23 cellular contexts compared by ENCODE assay signal in the genomic region with DNA sequence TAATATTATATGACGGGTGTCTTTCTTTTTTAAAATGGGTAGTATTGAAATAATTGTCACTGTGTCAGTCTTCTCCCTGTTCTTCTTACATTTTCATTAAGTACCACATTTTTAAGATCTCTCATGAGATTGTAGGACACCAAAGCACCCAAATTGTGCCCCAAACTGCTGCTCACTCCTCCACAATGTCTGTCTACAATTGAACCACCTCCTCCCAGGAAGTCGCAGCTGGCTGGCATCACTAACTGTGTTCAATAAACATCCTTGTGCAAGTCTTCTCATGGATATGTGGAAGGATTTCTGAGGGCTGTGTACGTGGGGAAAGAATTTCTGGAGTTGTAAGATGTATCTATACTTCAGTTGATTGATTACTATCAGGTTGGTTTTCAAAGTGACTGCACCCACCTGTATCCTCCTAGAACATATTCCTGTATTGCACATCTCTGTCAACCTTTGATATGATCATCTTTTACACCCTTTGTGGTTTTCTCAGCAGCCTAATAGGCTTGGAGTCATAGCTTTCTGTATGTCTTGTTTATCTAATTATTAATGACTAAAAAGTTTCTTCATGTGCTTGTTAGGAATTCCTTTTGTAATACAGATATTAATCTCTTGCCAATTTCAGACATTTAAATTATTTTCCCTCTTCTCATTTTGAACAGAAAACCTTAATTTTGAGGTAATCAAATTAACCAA.
DNase-seq lines count a peak whose midpoint lies in the region; ATAC-seq and TF ChIP-seq lines count a peak whose summit lies in the region.
"Had no signal": no experiment of that assay in that cellular context is flagged by ENCODE, and none has a peak within 500 bp of the region (broad histone marks: within the 10 kb centered on the region; RNA-seq: fewer than 3 reads in every experiment).

No MANE protein-coding gene starts in this region.

- TF ChIP-seq CTCF in MCF 10A (IDR thresholded peaks at IDR 0.05; ENCODE audit: unreplicated experiment): no peak
- TF ChIP-seq CTCF in breast epithelium (IDR thresholded peaks at IDR 0.05): no peak
- TF ChIP-seq CTCF in epithelial cell of esophagus (IDR thresholded peaks at IDR 0.05; ENCODE audit: insufficient read depth, low read depth, low read length, missing control alignments): no peak

- H3K4me1 Mint-ChIP-seq in MCF 10A (ENCODE audit: insufficient read depth, unreplicated experiment): peaks cover 29% of the 10 kb centered on the region
- peaks cover 43% of the 10 kb centered on the region for H3K4me1 Mint-ChIP-seq in T-helper 1 cell treated with Interleukin-12 subunit alpha and Interleukin-12 subunit beta and Interleukin-4 antibody, amounts not matched to agents 30 μg/mL and 1 μg/mL, for 36 hours (ENCODE audit: low read depth)
- peaks cover 51% of the 10 kb centered on the region for H3K4me1 Mint-ChIP-seq in stimulated activated naive CD8-positive, alpha-beta T cell treated with anti-CD3 and anti-CD28 coated beads, Interleukin-15, amount 100 ng/mL, for 72 hours

- H3K27ac ChIP-seq in breast epithelium: no peak overlapping the region
- H3K27ac ChIP-seq: BLaER1, heart right ventricle, testis, uterus had no signal

- H3K36me3 ChIP-seq in breast epithelium: no peaks in the 10 kb centered on the region
- H3K36me3 ChIP-seq: BLaER1, heart right ventricle, uterus had no signal

- ATAC-seq in stimulated activated naive CD8-positive, alpha-beta T cell treated with anti-CD3 and anti-CD28 coated beads, Interleukin-15, amount 100 ng/mL, for 72 hours: no peak
- no peak for ATAC-seq in HG03139 (IDR thresholded peaks at IDR 0.05; ENCODE audit: unreplicated experiment)
- ATAC-seq: HCT116; naive thymus-derived CD4-positive, alpha-beta T cell had no signal

- no peaks in the 10 kb centered on the region for H3K27me3 ChIP-seq in breast epithelium
- H3K27me3 ChIP-seq: BLaER1, testis, uterus had no signal

- POLR2A ChIA-PET in MCF 10A (lab: Yijun Ruan, JAX): interaction anchor here (1.3 to 1.4 kb wide), 2 partner anchors 11 to 989 kb away, joined by 4 to 5 read pairs; no protein-coding TSS in a partner anchor

- H3K9me3 ChIP-seq in breast epithelium: no peaks in the 10 kb centered on the region
- H3K9me3 ChIP-seq: BLaER1, heart right ventricle, testis, uterus had no signal

- no peaks in the 10 kb centered on the region for H3K36me3 Mint-ChIP-seq in MCF 10A (ENCODE audit: insufficient read depth, unreplicated experiment)
- H3K36me3 Mint-ChIP-seq in T-helper 1 cell treated with Interleukin-12 subunit alpha and Interleukin-12 subunit beta and Interleukin-4 antibody, amounts not matched to agents 30 μg/mL and 1 μg/mL, for 36 hours (ENCODE audit: low read depth): peaks cover 26% of the 10 kb centered on the region

- H3K27ac Mint-ChIP-seq in MCF 10A (ENCODE audit: low read depth, unreplicated experiment): peak overlapping the region; percentile 50
- peak overlapping the region; percentile 91 for H3K27ac Mint-ChIP-seq in T-helper 1 cell treated with Interleukin-12 subunit alpha and Interleukin-12 subunit beta and Interleukin-4 antibody, amounts not matched to agents 30 μg/mL and 1 μg/mL, for 36 hours
- H3K27ac Mint-ChIP-seq in stimulated activated naive CD8-positive, alpha-beta T cell treated with anti-CD3 and anti-CD28 coated beads, Interleukin-15, amount 100 ng/mL, for 72 hours: peak overlapping the region in 1 of 2 donors; percentile 29
- H3K27ac Mint-ChIP-seq: activated T-cell treated with anti-CD3 and anti-CD28 coated beads, Interleukin-2, amount 50 U/mL, for 24 hours; dendritic cell treated with granulocyte-macrophage colony-stimulating factor and Interleukin-4, amounts not matched to agents 40 ng/mL and 50 ng/mL, for 4 days had no signal

- no peaks in the 10 kb centered on the region for H3K4me1 ChIP-seq in breast epithelium
- H3K4me1 ChIP-seq: heart right ventricle, testis, uterus had no signal

- intact Hi-C loops in MCF 10A (cut with micrococcal nuclease) (loop anchor here (10.0 kb wide), 1 partner anchor 993 kb away; the partner anchor contains the start of gene ID2), breast epithelium (cut with DNase I; ENCODE audit: low total_unique reads) (no loop called here)

- H3K4me3 Mint-ChIP-seq in MCF 10A (ENCODE audit: unreplicated experiment): no peak overlapping the region
- H3K4me3 Mint-ChIP-seq in T-helper 1 cell treated with Interleukin-12 subunit alpha and Interleukin-12 subunit beta and Interleukin-4 antibody, amounts not matched to agents 30 μg/mL and 1 μg/mL, for 36 hours: peak overlapping the region; percentile 6
- peak overlapping the region; percentile 11 to 77 for H3K4me3 Mint-ChIP-seq in stimulated activated naive CD8-positive, alpha-beta T cell treated with anti-CD3 and anti-CD28 coated beads, Interleukin-15, amount 100 ng/mL, for 72 hours
- H3K4me3 Mint-ChIP-seq: activated T-cell treated with anti-CD3 and anti-CD28 coated beads, Interleukin-2, amount 50 U/mL, for 24 hours; dendritic cell treated with granulocyte-macrophage colony-stimulating factor and Interleukin-4, amounts not matched to agents 40 ng/mL and 50 ng/mL, for 4 days had no signal

- H3K4me3 ChIP-seq in breast epithelium (no peak overlapping the region), epithelial cell of esophagus (ENCODE audit: low read length) (no peak overlapping the region)
- H3K4me3 ChIP-seq: BLaER1, heart right ventricle, smooth muscle cell, testis, uterus had no signal

- H3K27me3 Mint-ChIP-seq in MCF 10A (ENCODE audit: insufficient read depth, unreplicated experiment): no peaks in the 10 kb centered on the region
- H3K27me3 Mint-ChIP-seq in T-helper 1 cell treated with Interleukin-12 subunit alpha and Interleukin-12 subunit beta and Interleukin-4 antibody, amounts not matched to agents 30 μg/mL and 1 μg/mL, for 36 hours (ENCODE audit: low read depth): no peaks in the 10 kb centered on the region
- H3K27me3 Mint-ChIP-seq in stimulated activated naive CD8-positive, alpha-beta T cell treated with anti-CD3 and anti-CD28 coated beads, Interleukin-15, amount 100 ng/mL, for 72 hours: no peaks in the 10 kb centered on the region
- H3K27me3 Mint-ChIP-seq: activated T-cell treated with anti-CD3 and anti-CD28 coated beads, Interleukin-2, amount 50 U/mL, for 24 hours; naive thymus-derived CD4-positive, alpha-beta T cell had no signal

- no TSS peak for BruUV-seq in MCF 10A (replicated peaks; lab: Mats Ljungman, UMichigan)

- TF ChIP-seq POLR2A in breast epithelium (IDR thresholded peaks at IDR 0.05): no peak

- DNase-seq in MCF 10A (ENCODE audit: unreplicated experiment) (peak; percentile 2), breast epithelium (ENCODE audit: low spot score in 2 of 2) (no peak), epithelial cell of esophagus (ENCODE audit: low read depth) (peak; percentile 70), NCI-H2029 treated with DMSO at 0.1 percent for 48 hours (lab: John Stamatoyannopoulos, UW) (no peak), germinal center (ENCODE audit: low spot score) (no peak)
- no peak for DNase-seq in stimulated activated naive CD8-positive, alpha-beta T cell treated with anti-CD3 and anti-CD28 coated beads, Interleukin-15, amount 100 ng/mL, for 72 hours
- DNase-seq: activated naive CD4-positive, alpha-beta T cell treated with anti-CD3 and anti-CD28 coated beads, Interleukin-2, amount 50 U/mL, for 16 hours; activated T-cell treated with anti-CD3 and anti-CD28 coated beads, Interleukin-2, amount 50 U/mL, for 24 hours; central memory CD4-positive, alpha-beta T cell; naive thymus-derived CD4-positive, alpha-beta T cell; NCI-H2081; retina; stimulated activated CD4-positive, alpha-beta T cell treated with anti-CD3 and anti-CD28 coated beads, Interleukin-2, amount 100 ng/mL, for 24 hours; T-helper 9 cell; testis; uterus had no signal

- no peaks in the 10 kb centered on the region for H3K9me3 Mint-ChIP-seq in MCF 10A (ENCODE audit: unreplicated experiment)
- H3K9me3 Mint-ChIP-seq in T-helper 1 cell treated with Interleukin-12 subunit alpha and Interleukin-12 subunit beta and Interleukin-4 antibody, amounts not matched to agents 30 μg/mL and 1 μg/mL, for 36 hours: peaks cover 15% of the 10 kb centered on the region
- peaks cover 0 to 6% of the 10 kb centered on the region in 2 donors for H3K9me3 Mint-ChIP-seq in stimulated activated naive CD8-positive, alpha-beta T cell treated with anti-CD3 and anti-CD28 coated beads, Interleukin-15, amount 100 ng/mL, for 72 hours
- H3K9me3 Mint-ChIP-seq: activated T-cell treated with anti-CD3 and anti-CD28 coated beads, Interleukin-2, amount 50 U/mL, for 24 hours; dendritic cell treated with granulocyte-macrophage colony-stimulating factor and Interleukin-4, amounts not matched to agents 40 ng/mL and 50 ng/mL, for 4 days had no signal

- CTCF ChIA-PET in MCF 10A (lab: Yijun Ruan, JAX): interaction anchor here (0.6 to 0.7 kb wide), 2 partner anchors 19 to 119 kb away, joined by 3 read pairs; no protein-coding TSS in a partner anchor

Comparison
In these comparisons a context has a peak if more than half of its experiments do, and no peak if none do; other contexts are left out.
1. DNase-seq: peak in MCF 10A (single experiment) and epithelial cell of esophagus (single experiment); none in breast epithelium (0 of 2), stimulated activated naive CD8-positive, alpha-beta T cell treated with anti-CD3 and anti-CD28 coated beads, Interleukin-15, amount 100 ng/mL, for 72 hours (0 of 2), NCI-H2029 treated with DMSO at 0.1 percent for 48 hours (single experiment) and germinal center (single experiment).